8 cellular contexts compared by ENCODE assay signal in genomic region chr6:156778615-156779205, GRCh38. TPM values are rescaled to one million over a fixed set of nuclear protein-coding genes. Genes with fewer than 3 reads are reported as not detected.
DNase-seq lines count a peak whose midpoint lies in the region; ATAC-seq and FAIRE-seq lines count a peak whose summit lies in the region.

No MANE protein-coding gene starts in this region.

- ATAC-seq in HG03354 (IDR thresholded peaks at IDR 0.05; ENCODE audit: poor library complexity, severe bottlenecking, unreplicated experiment): peak; percentile 6
- no peak for ATAC-seq in GM21786 (IDR thresholded peaks at IDR 0.05; ENCODE audit: unreplicated experiment)

- H3K36me3 ChIP-seq in small intestine (ENCODE audit: control insufficient read depth in 2 of 2, insufficient read depth in 2 of 2, low read length in 2 of 2): no peaks in the 10 kb centered on the region

- 0% methylated on average over 15 to 62 of the region's 71 CpGs for WGBS in small intestine, 3 donors

- H3K4me1 ChIP-seq in small intestine (ENCODE audit: control insufficient read depth in 2 of 2, insufficient read depth in 1 of 2, low read depth in 1 of 2, low read length in 1 of 2): peaks cover 3 to 4% of the 10 kb centered on the region in 2 donors

- H3K27me3 ChIP-seq in small intestine (ENCODE audit: control insufficient read depth in 2 of 2, insufficient read depth in 2 of 2, low read length in 2 of 2): no peaks in the 10 kb centered on the region

- no peak for FAIRE-seq in small intestine (lab: Jason Lieb, UNC)

- DNase-seq in D341Med (ENCODE audit: low spot score) (peak; percentile 60), T-helper 2 cell (peak; percentile 32 to 67 (median 37)), astrocyte of the hippocampus (ENCODE audit: low read depth, low spot score) (peak; percentile 76), small intestine (peak; percentile 54), GM19240 (ENCODE audit: insufficient read length, low spot score) (no peak)

- H3K27ac ChIP-seq in small intestine (ENCODE audit: low read depth in 1 of 2, low read length in 1 of 2): peak overlapping the region; percentile 98 to 99

- peak overlapping the region; percentile 80 for H3K4me3 ChIP-seq in iPS-18c (ENCODE audit: insufficient read depth, low read depth, low read length)
- peak overlapping the region; percentile 91 to 100 for H3K4me3 ChIP-seq in small intestine (ENCODE audit: low read depth in 1 of 2, low read length in 2 of 2)

- H3K9me3 ChIP-seq in iPS-18c (ENCODE audit: control insufficient read depth, insufficient read depth, low read length): no peaks in the 10 kb centered on the region
- H3K9me3 ChIP-seq in small intestine (ENCODE audit: control insufficient read depth, low read depth): no peaks in the 10 kb centered on the region

RNA-seq across cellular contexts. Expression of gene ARID1B, which starts 1.5 kb away (rescaled TPM):
- polyA plus RNA-seq in small intestine: 10 to 100 TPM in 2 of 3 donors, 1 to 10 TPM in 1; 7.3 to 23.3 (median 10.7) TPM
